Comparison of ENCODE assay signal across 7 cellular contexts in the genomic region with DNA sequence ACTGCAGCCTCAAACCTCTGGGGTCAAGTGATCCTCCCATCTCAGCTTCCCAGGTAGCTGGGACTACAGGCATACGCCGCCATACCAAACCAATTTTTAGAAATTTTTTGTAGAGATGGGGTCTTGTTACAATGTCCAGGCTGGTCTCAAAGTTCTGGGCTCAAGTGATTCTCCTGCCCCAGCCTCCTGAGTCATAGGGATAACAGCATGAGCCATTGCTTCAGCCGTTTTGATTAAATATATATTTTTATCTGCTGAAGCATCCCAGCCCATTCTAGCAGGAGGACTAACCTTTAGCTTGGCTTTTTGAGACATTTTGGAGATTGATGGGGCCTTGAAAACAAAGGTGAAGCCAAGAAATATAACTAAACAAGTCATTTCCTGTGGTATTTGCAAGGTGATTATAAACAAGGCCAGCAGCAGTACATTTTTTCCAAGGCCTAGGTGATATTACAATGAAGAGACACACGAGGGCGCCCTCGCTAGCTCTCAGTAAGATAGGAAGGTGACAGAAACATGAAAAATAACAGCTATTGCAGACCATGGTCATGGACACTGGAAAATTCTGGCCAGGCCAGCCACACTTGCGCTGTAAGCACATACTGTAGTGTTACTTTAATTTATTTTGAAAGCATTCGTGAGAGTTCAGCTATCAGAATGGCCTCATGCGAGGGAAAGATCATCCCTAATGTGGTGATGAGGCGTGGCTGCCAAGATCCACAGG.
A peak's percentile ranks its signal among the peaks of the same experiment; 100 is the strongest.
DNase-seq lines count a peak whose midpoint lies in the region; TF ChIP-seq lines count a peak whose summit lies in the region.

No MANE protein-coding gene starts in this region.

- intact Hi-C loops in prostate gland (cut with DNase I) (loop anchor here (1.0 kb wide), 1 partner anchor 109 kb away; no protein-coding TSS in a partner anchor), vagina (cut with DNase I) (loop anchor here (2.0 to 10.0 kb wide), 2 partner anchors 110 to 112 kb away; partner anchors contain the start of gene RPS6KA5)

- TF ChIP-seq POLR2A in prostate gland (IDR thresholded peaks at IDR 0.05) = no peak
- no peak for TF ChIP-seq POLR2A in vagina (IDR thresholded peaks at IDR 0.05)

- DNase-seq in MG63 (peak; percentile 22), SHP77 treated with DMSO at 0.1 percent for 48 hours (lab: John Stamatoyannopoulos, UW) (peak; percentile 59), germinal center (ENCODE audit: low spot score) (peak; percentile 74), prostate gland (ENCODE audit: low spot score) (peak; percentile 62), vagina (ENCODE audit: extremely low spot score in 2 of 2) (no peak)
- peak; percentile 56 for DNase-seq in activated effector memory CD4-positive, alpha-beta T cell treated with Interleukin-2 at 50 U/mL for 16 hours

- H3K27ac ChIP-seq in prostate gland = no peak overlapping the region
- H3K27ac ChIP-seq in vagina = no peak overlapping the region

- peak; percentile 64 for TF ChIP-seq CTCF in GM12875 (IDR thresholded peaks at IDR 0.05; ENCODE audit: borderline replicate concordance, insufficient read depth, low read depth, low read length)
- peak; percentile 49 to 84 (median 80) for TF ChIP-seq CTCF in prostate gland (IDR thresholded peaks at IDR 0.05)
- peak; percentile 55 to 66 (median 55) for TF ChIP-seq CTCF in vagina (IDR thresholded peaks at IDR 0.05)

- H3K36me3 ChIP-seq in MG63 (peaks cover 2% of the 10 kb centered on the region), prostate gland (no peaks in the 10 kb centered on the region), vagina (peaks cover 0 to 39% of the 10 kb centered on the region in 2 donors)

- no peaks in the 10 kb centered on the region for H3K4me1 ChIP-seq in prostate gland (replicated peaks)
- H3K4me1 ChIP-seq in vagina = no peaks in the 10 kb centered on the region

- H3K4me3 ChIP-seq in GM12875 (ENCODE audit: low read depth, low read length) = no peak overlapping the region
- no peak overlapping the region for H3K4me3 ChIP-seq in MG63
- no peak overlapping the region for H3K4me3 ChIP-seq in prostate gland
- H3K4me3 ChIP-seq in vagina = no peak overlapping the region

- H3K27me3 ChIP-seq in MG63 (no peaks in the 10 kb centered on the region), prostate gland (replicated peaks; ENCODE audit: insufficient read depth) (no peaks in the 10 kb centered on the region), vagina (no peaks in the 10 kb centered on the region)

- H3K9me3 ChIP-seq in MG63 (no peaks in the 10 kb centered on the region), prostate gland (no peaks in the 10 kb centered on the region), vagina (no peaks in the 10 kb centered on the region)

- 64% methylated on average over 10 of the region's 10 CpGs for WGBS in prostate gland

Comparison
In these comparisons a context has a peak if more than half of its experiments do, and no peak if none do; other contexts are left out.
1. DNase-seq: peak in MG63 (single experiment), SHP77 treated with DMSO at 0.1 percent for 48 hours (single experiment), activated effector memory CD4-positive, alpha-beta T cell treated with Interleukin-2 at 50 U/mL for 16 hours (single experiment), germinal center (single experiment) and prostate gland (single experiment); none in vagina (0 of 2).
2. Peak in every context shown above with its lines, with median percentiles within 50 percentile points of each other: CTCF ChIP-seq.